Comparison of ENCODE assay signal across 8 cellular contexts in genomic region chr7:138875794-138876193, GRCh38.
DNase-seq lines count a peak whose midpoint lies in the region; TF ChIP-seq lines count a peak whose summit lies in the region.

No MANE protein-coding gene starts in this region.

- H2AFZ ChIP-seq in fibroblast of lung (ENCODE audit: low read length) = no peak overlapping the region

- no peaks in the 10 kb centered on the region for H3K36me3 ChIP-seq in fibroblast of lung (ENCODE audit: control insufficient read depth, insufficient read depth, low read length)

- no peak overlapping the region for H3K4me3 ChIP-seq in fibroblast of lung (replicated peaks in 1 of 4; ENCODE audit: control extremely low read depth in 1 of 4, insufficient read depth in 1 of 4, low read depth in 3 of 4, low read length in 4 of 4)

- H3K79me2 ChIP-seq in fibroblast of lung (ENCODE audit: control insufficient read depth, insufficient read depth, low read length) = no peaks in the 10 kb centered on the region

- TF ChIP-seq CTCF in fibroblast of lung (conservative IDR thresholded peaks at IDR 0.05 in 1 of 2, IDR thresholded peaks at IDR 0.05 in 1 of 2; ENCODE audit: low read depth in 1 of 2, low read length in 2 of 2) = no peak

- H4K20me1 ChIP-seq in fibroblast of lung (ENCODE audit: control insufficient read depth, extremely low read depth, insufficient read depth, low read length) = no peaks in the 10 kb centered on the region

- H3K9me3 ChIP-seq in fibroblast of lung (ENCODE audit: control insufficient read depth, insufficient read depth, low read depth, low read length) = no peaks in the 10 kb centered on the region

- no peak overlapping the region for H3K27ac ChIP-seq in fibroblast of lung (ENCODE audit: insufficient read depth, low read length)

- DNase-seq in LHCN-M2 (ENCODE audit: low read depth) = peak; percentile 81
- DNase-seq in activated CD8-positive, alpha-beta memory T cell treated with anti-CD3 and anti-CD28 coated beads for 24 hours = peak; percentile 71
- peak; percentile 40 to 99 for DNase-seq in fibroblast of lung (ENCODE audit: low read depth in 2 of 2)
- peak; percentile 19 for DNase-seq in stimulated activated CD8-positive, alpha-beta memory T cell treated with anti-CD3 and anti-CD28 coated beads, Interleukin-4, amount 100 ng/mL, for 24 hours (ENCODE audit: low read depth)
- DNase-seq in globus pallidus (ENCODE audit: low spot score) = no peak
- DNase-seq in mucosa of gallbladder (ENCODE audit: low spot score) = no peak
- DNase-seq in NCI-H1105 (lab: John Stamatoyannopoulos, UW) = no peak
- DNase-seq in HuH-7.5 (ENCODE audit: low spot score) = no peak

- no peaks in the 10 kb centered on the region for H3K27me3 ChIP-seq in fibroblast of lung (ENCODE audit: control insufficient read depth, insufficient read depth, low read length)

- peak overlapping the region; percentile 8 for H3K4me2 ChIP-seq in fibroblast of lung (ENCODE audit: extremely low read depth, insufficient read depth, low read length)

- H3K9ac ChIP-seq in fibroblast of lung (ENCODE audit: insufficient read depth, low read length) = no peak overlapping the region

- no peaks in the 10 kb centered on the region for H3K4me1 ChIP-seq in fibroblast of lung (ENCODE audit: control insufficient read depth, extremely low read depth, insufficient read depth, low read length)

Comparison
In these comparisons a context has a peak if more than half of its experiments do, and no peak if none do; other contexts are left out.
1. DNase-seq: peak in LHCN-M2 (single experiment), activated CD8-positive, alpha-beta memory T cell treated with anti-CD3 and anti-CD28 coated beads for 24 hours (single experiment), fibroblast of lung (2 of 2) and stimulated activated CD8-positive, alpha-beta memory T cell treated with anti-CD3 and anti-CD28 coated beads, Interleukin-4, amount 100 ng/mL, for 24 hours (single experiment); none in globus pallidus (single experiment), mucosa of gallbladder (single experiment), NCI-H1105 (single experiment) and HuH-7.5 (single experiment).